ENCODE assay signal across 12 cellular contexts in the genomic region with DNA sequence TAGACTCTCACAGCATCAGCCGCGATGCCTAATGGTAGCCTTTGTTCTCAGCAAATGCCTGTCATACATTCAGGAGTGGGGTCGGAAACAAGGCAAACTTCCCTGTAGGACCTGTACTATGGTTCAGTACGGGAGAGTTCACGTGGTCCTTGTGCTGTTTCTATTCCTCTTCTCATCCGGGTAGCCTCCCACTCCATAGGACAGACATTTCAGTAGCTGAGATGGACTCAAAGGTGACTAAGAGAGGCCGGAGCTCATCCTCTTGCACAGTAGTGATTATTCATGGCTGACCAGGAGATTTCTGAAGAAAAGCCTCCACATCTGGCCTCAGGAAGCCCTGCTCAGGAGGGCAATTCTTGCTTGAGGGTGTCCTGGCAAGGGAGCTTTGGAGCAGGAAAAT.
"Had no signal": no experiment of that assay in that cellular context is flagged by ENCODE, and none has a peak within 500 bp of the region (broad histone marks: within the 10 kb centered on the region; RNA-seq: fewer than 3 reads in every experiment).

No MANE protein-coding gene starts in this region.

- H3K4me3 Mint-ChIP-seq: activated CD4-positive, alpha-beta memory T cell treated with anti-CD3 and anti-CD28 coated beads, Interleukin-2, amount 10 ng/mL, durations not matched to agents 7 days and 5 days; activated CD4-positive, alpha-beta T cell treated with anti-CD3 and anti-CD28 coated beads for 36 hours; activated naive CD8-positive, alpha-beta T cell treated with anti-CD3 and anti-CD28 coated beads, Interleukin-2, amount 10 ng/mL, durations not matched to agents 7 days and 5 days; naive B cell had no signal

- H3K27me3 ChIP-seq: breast epithelium, transverse colon had no signal

- H3K4me1 ChIP-seq: breast epithelium had no signal

- H3K9me3 ChIP-seq: breast epithelium, transverse colon had no signal

- H3K4me3 ChIP-seq: breast epithelium, lung, transverse colon had no signal

- H3K36me3 ChIP-seq: breast epithelium, transverse colon had no signal

- H3K27ac ChIP-seq: breast epithelium, transverse colon had no signal

- H3K36me3 Mint-ChIP-seq: activated naive CD8-positive, alpha-beta T cell treated with anti-CD3 and anti-CD28 coated beads, Interleukin-2, amount 10 ng/mL, durations not matched to agents 7 days and 5 days; naive B cell had no signal

- H3K27me3 Mint-ChIP-seq: naive B cell had no signal

- H3K9me3 Mint-ChIP-seq: activated CD4-positive, alpha-beta memory T cell treated with anti-CD3 and anti-CD28 coated beads, Interleukin-2, amount 10 ng/mL, durations not matched to agents 7 days and 5 days; activated naive CD8-positive, alpha-beta T cell treated with anti-CD3 and anti-CD28 coated beads, Interleukin-2, amount 10 ng/mL, durations not matched to agents 7 days and 5 days; naive B cell had no signal

- DNase-seq: activated CD4-positive, alpha-beta memory T cell treated with anti-CD3 and anti-CD28 coated beads, Interleukin-2, amount 10 ng/mL, durations not matched to agents 7 days and 5 days; activated CD4-positive, alpha-beta T cell treated with anti-CD3 and anti-CD28 coated beads for 36 hours; activated naive CD8-positive, alpha-beta T cell treated with anti-CD3 and anti-CD28 coated beads, Interleukin-2, amount 10 ng/mL, durations not matched to agents 7 days and 5 days; activated T-cell treated with anti-CD3 and anti-CD28 coated beads, Interleukin-2, amount 50 U/mL, for 48 hours; aorta; left colon; naive B cell; substantia nigra; transverse colon had no signal

- ATAC-seq: activated CD4-positive, alpha-beta T cell treated with anti-CD3 and anti-CD28 coated beads for 36 hours; esophagus mucosa; left colon had no signal

- H3K27ac Mint-ChIP-seq: activated CD4-positive, alpha-beta memory T cell treated with anti-CD3 and anti-CD28 coated beads, Interleukin-2, amount 10 ng/mL, durations not matched to agents 7 days and 5 days; activated CD4-positive, alpha-beta T cell treated with anti-CD3 and anti-CD28 coated beads for 36 hours; activated naive CD8-positive, alpha-beta T cell treated with anti-CD3 and anti-CD28 coated beads, Interleukin-2, amount 10 ng/mL, durations not matched to agents 7 days and 5 days had no signal
